Comparison of ENCODE assay signal across 8 cellular contexts in genomic region chr4:67700119-67700873, GRCh38. TPM values are rescaled to one million over a fixed set of nuclear protein-coding genes. Genes with fewer than 3 reads are reported as not detected.
DNase-seq lines count a peak whose midpoint lies in the region; ATAC-seq, FAIRE-seq and TF ChIP-seq lines count a peak whose summit lies in the region.

No MANE protein-coding gene starts in this region.

- peaks cover 5% of the 10 kb centered on the region for H3K9me3 Mint-ChIP-seq in T-helper 1 cell treated with Interleukin-12 subunit alpha and Interleukin-12 subunit beta and Interleukin-4 antibody, amounts not matched to agents 30 μg/mL and 1 μg/mL, for 36 hours
- peaks cover 3% of the 10 kb centered on the region for H3K9me3 Mint-ChIP-seq in neural crest cell

- peak overlapping the region; percentile 98 for H3K4me3 Mint-ChIP-seq in T-helper 1 cell treated with Interleukin-12 subunit alpha and Interleukin-12 subunit beta and Interleukin-4 antibody, amounts not matched to agents 30 μg/mL and 1 μg/mL, for 36 hours
- H3K4me3 Mint-ChIP-seq in neural crest cell: peak overlapping the region; percentile 92

- WGBS in esophagus squamous epithelium, 2 donors: 8 to 12% methylated on average over 7 to 16 of the region's 17 CpGs

- H3K36me3 Mint-ChIP-seq in T-helper 1 cell treated with Interleukin-12 subunit alpha and Interleukin-12 subunit beta and Interleukin-4 antibody, amounts not matched to agents 30 μg/mL and 1 μg/mL, for 36 hours (ENCODE audit: low read depth): peaks cover 27% of the 10 kb centered on the region
- peaks cover 16% of the 10 kb centered on the region for H3K36me3 Mint-ChIP-seq in neural crest cell (ENCODE audit: low read depth)

- no peaks in the 10 kb centered on the region for H3K9me3 ChIP-seq in esophagus squamous epithelium

- DNase-seq in CD1c-positive myeloid dendritic cell (ENCODE audit: extremely low spot score) (peak; percentile 50), esophagus squamous epithelium (lab: John Stamatoyannopoulos, UW) (no peak), neural crest cell (ENCODE audit: low read depth, low spot score) (no peak), HTR-8/SVneo (ENCODE audit: insufficient read length, low spot score) (no peak), T-helper 9 cell (no peak)

- TF ChIP-seq POLR2A in esophagus squamous epithelium (IDR thresholded peaks at IDR 0.05): no peak

- peaks cover 43% of the 10 kb centered on the region for H3K4me1 Mint-ChIP-seq in T-helper 1 cell treated with Interleukin-12 subunit alpha and Interleukin-12 subunit beta and Interleukin-4 antibody, amounts not matched to agents 30 μg/mL and 1 μg/mL, for 36 hours (ENCODE audit: low read depth)
- peaks cover 25% of the 10 kb centered on the region for H3K4me1 Mint-ChIP-seq in neural crest cell

- intact Hi-C loops in esophagus squamous epithelium (cut with DNase I): no loop called here

- H3K27me3 ChIP-seq in esophagus squamous epithelium: no peaks in the 10 kb centered on the region

- H3K4me3 ChIP-seq in esophagus squamous epithelium: peak overlapping the region; percentile 82 to 90 (median 89)

- FAIRE-seq in HTR-8/SVneo (lab: Jason Lieb, UNC): no peak

- H3K4me1 ChIP-seq in esophagus squamous epithelium: peaks cover 11 to 34% (median 13%) of the 10 kb centered on the region in 3 donors

- no peak for TF ChIP-seq CTCF in esophagus squamous epithelium (IDR thresholded peaks at IDR 0.05)
- no peak for TF ChIP-seq CTCF in neural crest cell (conservative IDR thresholded peaks at IDR 0.05)

- H3K27ac Mint-ChIP-seq in T-helper 1 cell treated with Interleukin-12 subunit alpha and Interleukin-12 subunit beta and Interleukin-4 antibody, amounts not matched to agents 30 μg/mL and 1 μg/mL, for 36 hours: peak overlapping the region; percentile 99
- peak overlapping the region; percentile 97 for H3K27ac Mint-ChIP-seq in neural crest cell (ENCODE audit: unreplicated experiment)

- peak overlapping the region; percentile 95 to 98 (median 97) for H3K27ac ChIP-seq in esophagus squamous epithelium

- no peaks in the 10 kb centered on the region for H3K27me3 Mint-ChIP-seq in T-helper 1 cell treated with Interleukin-12 subunit alpha and Interleukin-12 subunit beta and Interleukin-4 antibody, amounts not matched to agents 30 μg/mL and 1 μg/mL, for 36 hours (ENCODE audit: low read depth)
- no peaks in the 10 kb centered on the region for H3K27me3 Mint-ChIP-seq in neural crest cell (ENCODE audit: low read depth)

- ATAC-seq in GM18868 (IDR thresholded peaks at IDR 0.05; ENCODE audit: unreplicated experiment): peak; percentile 20
- peak; percentile 28 for ATAC-seq in HG03354 (IDR thresholded peaks at IDR 0.05; ENCODE audit: poor library complexity, severe bottlenecking, unreplicated experiment)

- peaks cover 0 to 16% (median 0%) of the 10 kb centered on the region in 3 donors for H3K36me3 ChIP-seq in esophagus squamous epithelium

RNA-seq across cellular contexts. Expression of gene UBA6, which starts 0.7 kb away (rescaled TPM):
- total RNA-seq in esophagus squamous epithelium (100 to 1,000 TPM in 1 of 4 donors, 10 to 100 TPM in 3; 51.5 to 103 (median 87.8) TPM), neural crest cell (72.9 and 78.1 TPM in 2 replicates)

RNA-seq across cellular contexts. Expression of gene GNRHR, which starts 53.9 kb away (rescaled TPM):
- 1 to 10 TPM in 1 of 4 donors, under 1 TPM in 3; 0.19 to 1.2 (median 0.51) TPM for total RNA-seq in esophagus squamous epithelium
- total RNA-seq in neural crest cell: not detected in 2 replicates
